Comparison of ENCODE assay signal across 10 cellular contexts in genomic region chr9:89425921-89426388, GRCh38.
DNase-seq lines count a peak whose midpoint lies in the region; ATAC-seq and TF ChIP-seq lines count a peak whose summit lies in the region.
"Had no signal": no experiment of that assay in that cellular context is flagged by ENCODE, and none has a peak within 500 bp of the region (broad histone marks: within the 10 kb centered on the region; RNA-seq: fewer than 3 reads in every experiment).

No MANE protein-coding gene starts in this region.

- H3K9me2 ChIP-seq in MM.1S (replicated peaks; ENCODE audit: insufficient read depth, low read length): no peaks in the 10 kb centered on the region

- peak overlapping the region; percentile 53 for H3K4me2 ChIP-seq in MM.1S (ENCODE audit: low read depth, low read length)

- H3K36me3 ChIP-seq in MM.1S (replicated peaks; ENCODE audit: insufficient read depth, low read length) (no peaks in the 10 kb centered on the region), WERI-Rb-1 (no peaks in the 10 kb centered on the region)

- H2AFZ ChIP-seq in MM.1S (ENCODE audit: low read length): no peak overlapping the region

- peak overlapping the region; percentile 100 for H3K27ac Mint-ChIP-seq in activated naive CD4-positive, alpha-beta T cell treated with anti-CD3 and anti-CD28 coated beads, Interleukin-2, amount 50 U/mL, for 24 hours

- H3K27me3 Mint-ChIP-seq in activated naive CD4-positive, alpha-beta T cell treated with anti-CD3 and anti-CD28 coated beads, Interleukin-2, amount 50 U/mL, for 24 hours: no peaks in the 10 kb centered on the region

- no peak overlapping the region for H3K4me3 ChIP-seq in MM.1S (ENCODE audit: low read length)
- H3K4me3 ChIP-seq in WERI-Rb-1 (ENCODE audit: low read depth, low read length): no peak overlapping the region

- no peaks in the 10 kb centered on the region for H3K27me3 ChIP-seq in MM.1S (replicated peaks; ENCODE audit: insufficient read depth, low read length)
- H3K27me3 ChIP-seq in foreskin keratinocyte: no peaks in the 10 kb centered on the region
- H3K27me3 ChIP-seq in WERI-Rb-1 (ENCODE audit: insufficient read depth, low read depth, severe bottlenecking): no peaks in the 10 kb centered on the region

- H3K27ac ChIP-seq in MM.1S (ENCODE audit: low read length) (peak overlapping the region; percentile 95), foreskin keratinocyte (no peak overlapping the region), WERI-Rb-1 (no peak overlapping the region)

- no peak for TF ChIP-seq CTCF in MM.1S (IDR thresholded peaks at IDR 0.05; ENCODE audit: low read length)
- TF ChIP-seq CTCF in foreskin keratinocyte (conservative IDR thresholded peaks at IDR 0.05): no peak
- TF ChIP-seq CTCF in omental fat pad (IDR thresholded peaks at IDR 0.05): no peak
- TF ChIP-seq CTCF in WERI-Rb-1 (IDR thresholded peaks at IDR 0.05; ENCODE audit: low read depth, low read length): no peak

- H4K20me1 ChIP-seq in MM.1S (ENCODE audit: insufficient read depth, low read length): no peaks in the 10 kb centered on the region

- H3K9ac ChIP-seq in MM.1S (ENCODE audit: low read length): peak overlapping the region; percentile 55

- no peak for DNase-seq in activated naive CD4-positive, alpha-beta T cell treated with anti-CD3 and anti-CD28 coated beads, Interleukin-2, amount 50 U/mL, for 16 hours
- DNase-seq in MM.1S (no peak), hippocampal formation (lab: John Stamatoyannopoulos, UW) (peak; percentile 65 to 75), kidney glomerular epithelial cell (lab: John Stamatoyannopoulos, UW) (no peak), foreskin keratinocyte (no peak), omental fat pad (ENCODE audit: low spot score) (no peak), WERI-Rb-1 (no peak)
- DNase-seq: Caco-2, H7 had no signal

- H3K9me3 ChIP-seq in MM.1S (replicated peaks; ENCODE audit: insufficient read depth, low read length) (no peaks in the 10 kb centered on the region), WERI-Rb-1 (ENCODE audit: severe bottlenecking) (peaks cover 2% of the 10 kb centered on the region)
- H3K9me3 ChIP-seq: Caco-2 had no signal

- H3K36me3 Mint-ChIP-seq in activated naive CD4-positive, alpha-beta T cell treated with anti-CD3 and anti-CD28 coated beads, Interleukin-2, amount 50 U/mL, for 24 hours: peaks cover 24% of the 10 kb centered on the region

- peaks cover 96% of the 10 kb centered on the region for H3K79me2 ChIP-seq in MM.1S (ENCODE audit: low read length)

- peak overlapping the region; percentile 81 for H3K4me3 Mint-ChIP-seq in activated naive CD4-positive, alpha-beta T cell treated with anti-CD3 and anti-CD28 coated beads, Interleukin-2, amount 50 U/mL, for 24 hours

- H3K4me1 Mint-ChIP-seq in activated naive CD4-positive, alpha-beta T cell treated with anti-CD3 and anti-CD28 coated beads, Interleukin-2, amount 50 U/mL, for 24 hours: peaks cover 100% of the 10 kb centered on the region

- ATAC-seq in foreskin keratinocyte (no peak), omental fat pad (ENCODE audit: low FRiP score) (no peak)

- H3K9me3 Mint-ChIP-seq in activated naive CD4-positive, alpha-beta T cell treated with anti-CD3 and anti-CD28 coated beads, Interleukin-2, amount 50 U/mL, for 24 hours: no peaks in the 10 kb centered on the region

- H3F3A ChIP-seq in MM.1S (ENCODE audit: insufficient read depth, low read length): peaks cover 19% of the 10 kb centered on the region

- H3K4me1 ChIP-seq in MM.1S (ENCODE audit: low read length): peaks cover 41% of the 10 kb centered on the region
- no peaks in the 10 kb centered on the region for H3K4me1 ChIP-seq in foreskin keratinocyte
- H3K4me1 ChIP-seq: Caco-2 had no signal

Comparison
In these comparisons a context has a peak if more than half of its experiments do, and no peak if none do; other contexts are left out.
1. DNase-seq: peak in hippocampal formation (2 of 2); none in activated naive CD4-positive, alpha-beta T cell treated with anti-CD3 and anti-CD28 coated beads, Interleukin-2, amount 50 U/mL, for 16 hours (single experiment), MM.1S (single experiment), kidney glomerular epithelial cell (single experiment), foreskin keratinocyte (0 of 2), omental fat pad (single experiment) and WERI-Rb-1 (single experiment).